Comparison of ENCODE assay signal across 20 cellular contexts in genomic region chr10:129865960-129866359, GRCh38.
"Had no signal": no experiment of that assay in that cellular context is flagged by ENCODE, and none has a peak within 500 bp of the region (broad histone marks: within the 10 kb centered on the region; RNA-seq: fewer than 3 reads in every experiment).

No MANE protein-coding gene starts in this region.

- ATAC-seq: effector memory CD8-positive, alpha-beta T cell; esophagus mucosa; foreskin keratinocyte; gastroesophageal sphincter; left lung; lower lobe of right lung; mucosa of descending colon had no signal

- H3K9me3 Mint-ChIP-seq: effector memory CD8-positive, alpha-beta T cell; endodermal cell; mesothelial cell of epicardium had no signal

- H3K4me3 Mint-ChIP-seq: dendritic cell treated with granulocyte-macrophage colony-stimulating factor and Interleukin-4, amounts not matched to agents 40 ng/mL and 50 ng/mL, for 4 days; effector memory CD8-positive, alpha-beta T cell; endodermal cell; mesothelial cell of epicardium had no signal

- H3K27me3 Mint-ChIP-seq: dendritic cell treated with granulocyte-macrophage colony-stimulating factor and Interleukin-4, amounts not matched to agents 40 ng/mL and 50 ng/mL, for 4 days had no signal

- H3K4me1 ChIP-seq: colonic mucosa, foreskin keratinocyte, left lung, lower lobe of right lung had no signal

- H3K27me3 ChIP-seq: colonic mucosa, foreskin keratinocyte, gastroesophageal sphincter, heart right ventricle had no signal

- H3K36me3 ChIP-seq: colonic mucosa, left lung, lower lobe of right lung had no signal

- H3K4me3 ChIP-seq: colonic mucosa, gastroesophageal sphincter, heart right ventricle, left lung, lower lobe of right lung, mucosa of descending colon had no signal

- H3K27ac Mint-ChIP-seq: dendritic cell treated with granulocyte-macrophage colony-stimulating factor and Interleukin-4, amounts not matched to agents 40 ng/mL and 50 ng/mL, for 4 days; effector memory CD8-positive, alpha-beta T cell; endodermal cell; mesothelial cell of epicardium had no signal

- H3K27ac ChIP-seq: colonic mucosa, epithelial cell of prostate, foreskin keratinocyte, gastroesophageal sphincter, heart right ventricle, left lung, lower lobe of right lung had no signal

- H3K9me3 ChIP-seq: colonic mucosa, gastroesophageal sphincter, heart right ventricle, left lung, lower lobe of right lung, mucosa of descending colon had no signal

- DNase-seq: colonic mucosa; cortex of kidney; effector CD8-positive, alpha-beta T cell; effector memory CD8-positive, alpha-beta T cell; endodermal cell; erythroblast; foreskin keratinocyte; head of caudate nucleus; heart right ventricle; hippocampal formation; left lung; left ventricle myocardium superior; lower lobe of right lung; mesenchymal stem cell; mucosa of descending colon had no signal

- H3K36me3 Mint-ChIP-seq: mesothelial cell of epicardium had no signal
